ENCODE assay signal across 27 cellular contexts in the genomic region with DNA sequence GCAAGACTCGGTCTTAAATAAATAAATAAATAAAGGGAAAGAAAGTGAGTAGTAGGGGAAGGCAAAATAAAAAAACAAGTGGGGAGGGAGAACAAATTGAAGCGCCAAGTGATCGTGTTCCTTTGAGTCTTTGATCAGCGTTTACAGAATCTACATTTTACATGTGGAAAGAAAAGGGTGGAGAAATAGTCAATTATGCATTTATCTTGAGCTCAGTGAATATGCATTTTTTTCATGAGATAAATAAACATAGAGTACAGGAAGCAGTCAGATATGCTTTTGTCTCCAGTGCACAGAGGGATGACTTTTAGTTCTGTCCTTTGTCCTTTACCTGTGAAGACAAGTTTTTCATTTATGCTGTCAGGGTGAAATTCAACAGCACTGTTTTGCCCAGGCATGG.
"Had no signal": no experiment of that assay in that cellular context is flagged by ENCODE, and none has a peak within 500 bp of the region (broad histone marks: within the 10 kb centered on the region; RNA-seq: fewer than 3 reads in every experiment).

No MANE protein-coding gene starts in this region.

- DNase-seq: activated B cell treated with CpG ODN at 0.5 μM for 24 hours; activated CD4-positive, alpha-beta T cell treated with anti-CD3 and anti-CD28 coated beads for 48 hours; activated CD4-positive, alpha-beta T cell treated with anti-CD3 and anti-CD28 coated beads, Interleukin-2, amount 50 U/mL, for 1 hour; activated CD4-positive, alpha-beta T cell treated with anti-CD3 and anti-CD28 coated beads, Interleukin-2, amount 50 U/mL, for 48 hours; activated CD8-positive, alpha-beta T cell treated with anti-CD3 and anti-CD28 coated beads for 36 hours; activated gamma-delta T cell; activated naive CD4-positive, alpha-beta T cell; activated naive CD4-positive, alpha-beta T cell treated with anti-CD3 and anti-CD28 coated beads, Interleukin-2, amount 10 ng/mL, durations not matched to agents 7 days and 5 days; activated naive CD8-positive, alpha-beta T cell treated with anti-CD3 and anti-CD28 coated beads, Interleukin-2, amount 10 ng/mL, durations not matched to agents 7 days and 5 days; activated T-cell treated with anti-CD3 and anti-CD28 coated beads, Interleukin-2, amount 50 U/mL, for 1 hour; activated T-cell treated with anti-CD3 and anti-CD28 coated beads, Interleukin-2, amount 50 U/mL, for 48 hours; effector memory CD4-positive, alpha-beta T cell; endodermal cell; foreskin keratinocyte; gastrocnemius medialis; glutamatergic neuron; heart left ventricle; T-helper 1 cell; T-helper 2 cell; WERI-Rb-1 had no signal

- ATAC-seq: activated CD4-positive, CD25-positive, alpha-beta regulatory T cell treated with anti-CD3 and anti-CD28 coated beads, Interleukin-2, amount 50 U/mL, for 24 hours; activated CD8-positive, alpha-beta T cell treated with anti-CD3 and anti-CD28 coated beads for 36 hours; activated naive CD4-positive, alpha-beta T cell treated with anti-CD3 and anti-CD28 coated beads, Interleukin-2, amount 50 U/mL, for 72 hours; foreskin keratinocyte; gastrocnemius medialis; heart left ventricle had no signal

- H3K36me3 ChIP-seq: ascending aorta, breast epithelium, esophagus muscularis mucosa, gastrocnemius medialis, heart left ventricle, WERI-Rb-1 had no signal

- H3K27ac ChIP-seq: ascending aorta, breast epithelium, coronary artery, dorsolateral prefrontal cortex, esophagus muscularis mucosa, foreskin keratinocyte, gastrocnemius medialis, heart left ventricle, WERI-Rb-1 had no signal

- H3K4me3 ChIP-seq: ascending aorta, breast epithelium, coronary artery, dorsolateral prefrontal cortex, esophagus muscularis mucosa, gastrocnemius medialis, heart left ventricle had no signal

- H3K27me3 ChIP-seq: ascending aorta, breast epithelium, dorsolateral prefrontal cortex, esophagus muscularis mucosa, foreskin keratinocyte, gastrocnemius medialis, heart left ventricle had no signal

- H3K9me3 ChIP-seq: ascending aorta, breast epithelium, esophagus muscularis mucosa, gastrocnemius medialis, heart left ventricle had no signal

- H3K4me1 ChIP-seq: ascending aorta, breast epithelium, foreskin keratinocyte, gastrocnemius medialis had no signal
